ENCODE assay signal across 21 cellular contexts in the genomic region with DNA sequence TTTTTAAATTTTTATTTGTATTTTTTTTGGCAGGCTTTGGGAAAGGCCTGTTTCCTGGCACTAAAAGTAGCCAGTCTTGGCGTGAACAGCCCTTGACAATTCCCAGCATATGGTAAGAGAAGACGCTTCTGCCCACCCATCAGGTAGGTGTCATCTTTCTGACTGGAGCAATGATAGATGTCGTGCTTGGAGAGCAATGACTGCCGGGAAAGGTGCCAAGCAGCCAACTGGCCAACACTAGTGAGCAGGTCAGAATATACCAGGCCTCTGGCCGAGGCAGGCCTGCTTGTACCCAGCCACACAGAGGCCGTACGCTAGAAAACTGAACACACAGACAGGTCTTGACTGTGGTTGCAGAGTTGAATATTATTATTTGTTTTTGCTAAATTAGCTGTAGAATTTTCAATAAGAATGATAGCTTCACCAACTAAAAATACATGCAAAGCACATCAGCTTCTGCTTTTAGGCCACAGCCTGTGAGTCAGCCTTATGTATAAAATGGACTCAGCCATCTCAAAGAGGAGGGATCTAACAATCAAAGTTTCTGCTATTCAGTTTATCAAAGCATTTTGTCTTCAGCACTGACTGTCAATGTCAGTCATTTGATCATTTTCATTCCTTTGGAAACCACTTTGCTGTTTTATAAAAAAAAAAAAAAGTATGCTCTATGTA.
DNase-seq lines count a peak whose midpoint lies in the region; ATAC-seq and TF ChIP-seq lines count a peak whose summit lies in the region.
"Had no signal": no experiment of that assay in that cellular context is flagged by ENCODE, and none has a peak within 500 bp of the region (broad histone marks: within the 10 kb centered on the region; RNA-seq: fewer than 3 reads in every experiment).

No MANE protein-coding gene starts in this region.

- DNase-seq in IMR-90: peak; percentile 0
- peak; percentile 64 to 93 for DNase-seq in cerebellar nuclear complex (lab: John Stamatoyannopoulos, UW)
- DNase-seq in left lobe of liver (ENCODE audit: low spot score): no peak
- peak; percentile 6 for DNase-seq in stromal cell of bone marrow (ENCODE audit: low read depth)
- DNase-seq in NCI-H446 treated with DMSO at 0.1 percent for 48 hours (lab: John Stamatoyannopoulos, UW): no peak
- DNase-seq in uterus: no peak
- no peak for DNase-seq in hepatic stellate cell (ENCODE audit: low spot score)
- DNase-seq: BE2C; CD4-positive, CD25-positive, alpha-beta regulatory T cell; COR-L47; DMS 273 treated with DMSO at 0.1 percent for 48 hours; DND-41; HFFc6; NCI-H1092 treated with DMSO at 0.1 percent for 48 hours; NCI-H146; NCI-H2081; NCI-H510A; NCI-H748 treated with DMSO at 0.1 percent for 48 hours; OCI-M1; SHP77 treated with DMSO at 0.1 percent for 48 hours had no signal

- no peak overlapping the region for H4K91ac ChIP-seq in IMR-90 (ENCODE audit: insufficient read depth, low read depth, low read length)

- H3K27ac ChIP-seq in IMR-90 (ENCODE audit: insufficient read depth, low read length) (no peak overlapping the region), uterus (no peak overlapping the region)

- TF ChIP-seq POLR2A in IMR-90 (IDR thresholded peaks at IDR 0.05; ENCODE audit: low read depth, low read length) (no peak), uterus (IDR thresholded peaks at IDR 0.05) (no peak)

- dilution Hi-C loops in IMR-90 (cut with HindIII; ENCODE audit: low sequenced_read_pairs, unreplicated experiment): no loop called here

- no peak overlapping the region for H2AK9ac ChIP-seq in IMR-90 (replicated peaks; ENCODE audit: low read depth, low read length, poor library complexity)

- no peaks in the 10 kb centered on the region for H3K4me1 ChIP-seq in IMR-90 (ENCODE audit: control insufficient read depth, insufficient read depth, low read length)
- H3K4me1 ChIP-seq in uterus: no peaks in the 10 kb centered on the region
- H3K4me1 ChIP-seq: BE2C had no signal

- H3K4ac ChIP-seq in IMR-90 (ENCODE audit: low read depth, low read length): no peak overlapping the region

- no peak overlapping the region for H3K14ac ChIP-seq in IMR-90 (replicated peaks; ENCODE audit: low read depth, low read length)

- H3K9ac ChIP-seq in IMR-90 (ENCODE audit: low read depth, low read length): no peak overlapping the region

- no peak overlapping the region for H2BK15ac ChIP-seq in IMR-90 (ENCODE audit: low read depth, low read length)

- H4K20me1 ChIP-seq in IMR-90 (ENCODE audit: insufficient read depth, low read length): no peaks in the 10 kb centered on the region

- H3K23ac ChIP-seq in IMR-90 (ENCODE audit: low read depth, low read length): no peak overlapping the region

- H3K4me3 ChIP-seq in IMR-90 (ENCODE audit: insufficient read depth, low read depth, low read length) (no peak overlapping the region), uterus (no peak overlapping the region)

- BruUV-seq in IMR-90 (replicated peaks; lab: Mats Ljungman, UMichigan): no TSS peak

- H2BK20ac ChIP-seq in IMR-90 (ENCODE audit: low read depth, low read length): no peak overlapping the region

- 57% methylated on average over 2 of the region's 7 CpGs; no CpG with 5 or more reads in 1 of the 2 experiments for WGBS in IMR-90 (ENCODE audit: extremely low coverage in 2 of 2, insufficient read length in 1 of 2), 2 experiments

- H3K56ac ChIP-seq in IMR-90 (ENCODE audit: extremely low read depth, insufficient read depth, low read length): no peak overlapping the region

- H3K9me3 ChIP-seq in IMR-90 (ENCODE audit: control insufficient read depth, insufficient read depth, low read length) (no peaks in the 10 kb centered on the region), uterus (no peaks in the 10 kb centered on the region)
- H3K9me3 ChIP-seq: BE2C had no signal

- H3K18ac ChIP-seq in IMR-90 (ENCODE audit: low read depth, low read length): no peak overlapping the region

- H4K8ac ChIP-seq in IMR-90 (ENCODE audit: low read depth in 2 of 2, low read length in 2 of 2): no peak overlapping the region

- no peaks in the 10 kb centered on the region for H3K36me3 ChIP-seq in IMR-90 (ENCODE audit: control insufficient read depth, insufficient read depth, low read length)
- no peaks in the 10 kb centered on the region for H3K36me3 ChIP-seq in uterus
- H3K36me3 ChIP-seq: BE2C had no signal

- TF ChIP-seq RAD21 in IMR-90 (IDR thresholded peaks at IDR 0.05; ENCODE audit: low read length): no peak

- H4K5ac ChIP-seq in IMR-90 (ENCODE audit: low read depth, low read length): no peak overlapping the region

- CTCF ChIA-PET in IMR-90 (lab: Yijun Ruan, JAX): no interaction called here

- no peak for ATAC-seq in IMR-90 (ENCODE audit: low read depth)
- peak; percentile 19 for ATAC-seq in left lobe of liver
- ATAC-seq in HG03108 (IDR thresholded peaks at IDR 0.05; ENCODE audit: unreplicated experiment): no peak

- POLR2A ChIA-PET in IMR-90 (lab: Charles Lee; ENCODE audit: unreplicated experiment): no interaction called here

- H3K4me2 ChIP-seq in IMR-90 (ENCODE audit: low read depth, low read length): no peak overlapping the region

- no peaks in the 10 kb centered on the region for H3K9me1 ChIP-seq in IMR-90 (ENCODE audit: insufficient read depth, low read length)

- intact Hi-C loops in IMR-90 (cut with micrococcal nuclease) (no loop called here), uterus (cut with DNase I; ENCODE audit: low total_unique reads) (no loop called here)

- H2AK5ac ChIP-seq in IMR-90 (ENCODE audit: low read depth, low read length): no peak overlapping the region

- no peak overlapping the region for H2BK120ac ChIP-seq in IMR-90 (ENCODE audit: low read depth, low read length)

- no peaks in the 10 kb centered on the region for H3K27me3 ChIP-seq in IMR-90 (ENCODE audit: control insufficient read depth, insufficient read depth, low read length)
- no peaks in the 10 kb centered on the region for H3K27me3 ChIP-seq in uterus
- H3K27me3 ChIP-seq: BE2C had no signal

- no peak overlapping the region for H2BK5ac ChIP-seq in IMR-90 (ENCODE audit: low read depth, low read length, poor library complexity, severe bottlenecking)

- in situ Hi-C loops in IMR-90 (cut with MboI; ENCODE audit: low sequenced_read_pairs): no loop called here

- TF ChIP-seq CTCF in IMR-90 (conservative IDR thresholded peaks at IDR 0.05; ENCODE audit: low read depth, low read length) (no peak), uterus (IDR thresholded peaks at IDR 0.05) (no peak)

- no peak overlapping the region for H2AFZ ChIP-seq in IMR-90 (replicated peaks; ENCODE audit: low read length, poor library complexity)

- no peaks in the 10 kb centered on the region for H3K79me1 ChIP-seq in IMR-90 (ENCODE audit: low read depth in 1 of 2, low read length in 2 of 2)

TF ChIP-seq in IMR-90, 13 proteins besides CTCF, POLR2A, EP300 and RAD21:
- no peak for TF ChIP-seq NFE2L2 (IDR thresholded peaks at IDR 0.05; ENCODE audit: low read depth, low read length)
- no peak for TF ChIP-seq USF2 (IDR thresholded peaks at IDR 0.05; ENCODE audit: low read depth, low read length)
- no peak for TF ChIP-seq RCOR1 (IDR thresholded peaks at IDR 0.05; ENCODE audit: insufficient replicate concordance, low read length)
- no peak for TF ChIP-seq SMC3 (IDR thresholded peaks at IDR 0.05; ENCODE audit: low read depth, low read length)
- TF ChIP-seq RFX5 (IDR thresholded peaks at IDR 0.05; ENCODE audit: low read depth, low read length): no peak
- no peak for TF ChIP-seq MAFK (IDR thresholded peaks at IDR 0.05; ENCODE audit: low read depth, low read length)
- no peak for TF ChIP-seq ELK1 (IDR thresholded peaks at IDR 0.05; ENCODE audit: borderline replicate concordance, low read depth, low read length)
- no peak for TF ChIP-seq CHD1 (IDR thresholded peaks at IDR 0.05; ENCODE audit: low read depth, low read length)
- no peak for TF ChIP-seq BHLHE40 (IDR thresholded peaks at IDR 0.05; ENCODE audit: low read depth, low read length)
- TF ChIP-seq MAZ (IDR thresholded peaks at IDR 0.05; ENCODE audit: borderline replicate concordance, low read depth, low read length): no peak
- no peak for TF ChIP-seq CEBPB (IDR thresholded peaks at IDR 0.05; ENCODE audit: low read depth, low read length)
- no peak for TF ChIP-seq FOS (IDR thresholded peaks at IDR 0.05; ENCODE audit: low read depth, low read length)
- TF ChIP-seq MXI1 (IDR thresholded peaks at IDR 0.05; ENCODE audit: borderline replicate concordance, low read depth, low read length): no peak

Comparison
In these comparisons a context has a peak if more than half of its experiments do, and no peak if none do; other contexts are left out.
1. DNase-seq: peak in IMR-90 (single experiment), cerebellar nuclear complex (2 of 2) and stromal cell of bone marrow (single experiment); none in left lobe of liver (single experiment), NCI-H446 treated with DMSO at 0.1 percent for 48 hours (single experiment), uterus (0 of 2) and hepatic stellate cell (single experiment).